In the genomic region with DNA sequence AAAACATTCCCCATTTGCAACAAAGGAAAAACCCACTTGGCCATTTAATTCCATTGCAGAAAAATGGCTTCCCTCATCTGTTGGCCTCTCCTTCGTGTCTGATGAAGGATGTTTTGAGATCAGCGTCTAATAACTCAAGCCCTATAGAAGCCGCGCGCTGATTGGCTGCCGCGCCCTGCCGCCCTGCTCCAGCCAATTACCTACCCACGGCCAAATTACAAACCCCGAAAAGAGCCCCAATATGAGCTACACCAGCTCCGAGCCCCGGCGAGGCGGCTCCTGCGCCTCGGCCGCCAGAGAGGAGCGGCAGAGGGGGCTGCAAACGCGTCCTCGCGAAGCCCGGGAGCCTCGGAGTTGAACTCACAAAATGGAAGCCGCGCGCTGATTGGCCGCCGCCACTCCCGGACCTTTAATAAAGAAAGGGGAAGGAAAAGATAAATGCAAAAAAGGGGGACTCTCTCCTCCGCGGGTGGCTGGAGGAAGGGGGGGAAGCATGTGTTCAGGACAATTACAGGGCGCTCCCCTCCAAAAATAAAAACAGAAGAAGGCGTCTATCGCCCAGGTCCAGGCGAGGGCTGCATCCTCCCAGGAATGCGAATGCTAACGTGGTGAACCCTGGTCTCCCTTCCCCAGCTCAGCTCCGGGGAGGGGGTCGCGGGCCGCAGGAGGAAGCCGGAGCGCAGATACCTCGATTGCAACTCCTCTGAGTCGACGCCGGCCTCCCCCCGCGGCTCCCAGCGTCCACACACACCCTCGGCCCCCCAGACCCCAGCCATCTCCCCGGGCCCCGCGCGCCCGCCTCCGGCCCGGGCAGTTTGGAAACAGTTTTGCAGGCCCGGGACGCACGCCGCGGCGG, we compare ENCODE assay signal across 8 cellular contexts. TPM values are rescaled to one million over a fixed set of nuclear protein-coding genes. Genes with fewer than 3 reads are reported as not detected.
DNase-seq lines count a peak whose midpoint lies in the region; ATAC-seq and TF ChIP-seq lines count a peak whose summit lies in the region.

No MANE protein-coding gene starts in this region.

- peaks cover 29% of the 10 kb centered on the region for H3K4me1 ChIP-seq in A673 (ENCODE audit: insufficient read depth, low read length, poor library complexity, severe bottlenecking)
- H3K4me1 ChIP-seq in smooth muscle cell (ENCODE audit: low read depth), result peaks cover 41% of the 10 kb centered on the region

- peak overlapping the region; percentile 79 for H2AFZ ChIP-seq in smooth muscle cell (ENCODE audit: low read depth)

- peaks cover 15% of the 10 kb centered on the region for H3F3A ChIP-seq in smooth muscle cell (ENCODE audit: low read depth)

- DNase-seq in A673 (ENCODE audit: low spot score), result peak; percentile 98
- peak; percentile 74 to 94 for DNase-seq in NCI-H446 (lab: John Stamatoyannopoulos, UW)
- DNase-seq in activated CD4-positive, CD25-positive, alpha-beta regulatory T cell treated with anti-CD3 and anti-CD28 coated beads, Interleukin-2, amount 50 U/mL, for 16 hours (ENCODE audit: low read depth, low spot score), result peak; percentile 76
- peak; percentile 90 for DNase-seq in central memory CD4-positive, alpha-beta T cell
- DNase-seq in inferior parietal cortex (ENCODE audit: extremely low spot score), result peak; percentile 95
- DNase-seq in smooth muscle cell (lab: John Stamatoyannopoulos, UW; ENCODE audit: unreplicated experiment), result peak; percentile 70

- peak overlapping the region; percentile 99 for H3K4me2 ChIP-seq in smooth muscle cell

- CTCF ChIA-PET in A673 (lab: Charles Lee), result interaction anchor here (1.5 kb wide), 1 partner anchor 85 kb away, joined by 3 read pairs; a partner anchor contains a TSS

- BruUV-seq in A673 (replicated peaks; lab: Mats Ljungman, UMichigan), result no TSS peak

- H3K27ac ChIP-seq in A673 (ENCODE audit: low read depth, low read length, poor library complexity, severe bottlenecking), result peak overlapping the region; percentile 100
- peak overlapping the region; percentile 99 for H3K27ac ChIP-seq in smooth muscle cell (ENCODE audit: low read depth)

- H4K20me1 ChIP-seq in smooth muscle cell (ENCODE audit: low read depth), result peaks cover 38% of the 10 kb centered on the region

- H3K27me3 ChIP-seq in A673 (replicated peaks; ENCODE audit: insufficient read depth, low read depth, low read length, poor library complexity), result no peaks in the 10 kb centered on the region
- no peaks in the 10 kb centered on the region for H3K27me3 ChIP-seq in smooth muscle cell (ENCODE audit: low read depth)

- H3K4me3 ChIP-seq in A673 (ENCODE audit: low read depth, low read length, poor library complexity, severe bottlenecking), result peak overlapping the region; percentile 81
- H3K4me3 ChIP-seq in smooth muscle cell, result peak overlapping the region; percentile 82

- H3K36me3 ChIP-seq in A673 (ENCODE audit: insufficient read depth, low read length, poor library complexity, severe bottlenecking), result peaks cover 12% of the 10 kb centered on the region
- no peaks in the 10 kb centered on the region for H3K36me3 ChIP-seq in smooth muscle cell (ENCODE audit: low read depth)

- intact Hi-C loops in A673 (cut with micrococcal nuclease; ENCODE audit: unreplicated experiment), result no loop called here

- 1% methylated on average over 43 of the region's 65 CpGs for WGBS in smooth muscle cell (ENCODE audit: low lambda C conversion rate)

- H3K9ac ChIP-seq in smooth muscle cell (ENCODE audit: low read depth), result peak overlapping the region; percentile 95

- H3K9me3 ChIP-seq in A673 (ENCODE audit: low read depth, low read length, poor library complexity, severe bottlenecking), result no peaks in the 10 kb centered on the region
- H3K9me3 ChIP-seq in smooth muscle cell (replicated peaks; ENCODE audit: low read depth), result no peaks in the 10 kb centered on the region

- TF ChIP-seq CTCF in A673 (conservative IDR thresholded peaks at IDR 0.05; ENCODE audit: low read depth, low read length) (0 out of 2 replicates have a peak, but pooled peaks have one; percentile 18), smooth muscle cell (IDR thresholded peaks at IDR 0.05; ENCODE audit: borderline replicate concordance, insufficient read depth, poor library complexity, severe bottlenecking) (peak; percentile 5)

- H3K79me2 ChIP-seq in smooth muscle cell (ENCODE audit: low read depth), result peaks cover 68% of the 10 kb centered on the region

- POLR2A ChIA-PET in A673 (lab: Charles Lee; ENCODE audit: low non-redundant PET), result interaction anchor here (0.7 to 1.7 kb wide), 6 partner anchors 8 to 117 kb away, joined by 3 to 12 read pairs (median 3); a partner anchor contains a TSS

- ATAC-seq in GM18873 (IDR thresholded peaks at IDR 0.05; ENCODE audit: low FRiP score, unreplicated experiment) (peak; percentile 44), HG03196 (IDR thresholded peaks at IDR 0.05; ENCODE audit: unreplicated experiment) (peak; percentile 41)

RNA-seq across cellular contexts. Expression of a gene that starts 0.7 kb away (rescaled TPM):
- 23.8 and 24.5 TPM in 2 replicates for total RNA-seq in A673 (2021)
- total RNA-seq in smooth muscle cell, result 2.7 and 4.2 TPM in 2 replicates
- 1.9 and 2.9 TPM in 2 replicates for polyA plus RNA-seq in smooth muscle cell

RNA-seq across cellular contexts. Expression of a gene that starts 9.6 kb away (rescaled TPM):
- 21.1 and 24.3 TPM in 2 replicates for total RNA-seq in A673 (2021)
- total RNA-seq in smooth muscle cell, result 12.7 and 25.9 TPM in 2 replicates
- 13.8 and 15.3 TPM in 2 replicates for polyA plus RNA-seq in smooth muscle cell

RNA-seq across cellular contexts. Expression of a gene that starts 55.6 kb away (rescaled TPM):
- total RNA-seq in A673 (2021), result not detected in 2 replicates
- total RNA-seq in smooth muscle cell, result not detected in 2 replicates
- polyA plus RNA-seq in smooth muscle cell, result 0.53 TPM in 1 of 2 replicates, not detected in the other

Comparison
In these comparisons a context has a peak if more than half of its experiments do, and no peak if none do; other contexts are left out.
1. Peak in every context shown above with its lines: DNase-seq, ATAC-seq, H3K4me3 ChIP-seq and H3K27ac ChIP-seq.